Comparison of ENCODE assay signal across 9 cellular contexts in the genomic region with DNA sequence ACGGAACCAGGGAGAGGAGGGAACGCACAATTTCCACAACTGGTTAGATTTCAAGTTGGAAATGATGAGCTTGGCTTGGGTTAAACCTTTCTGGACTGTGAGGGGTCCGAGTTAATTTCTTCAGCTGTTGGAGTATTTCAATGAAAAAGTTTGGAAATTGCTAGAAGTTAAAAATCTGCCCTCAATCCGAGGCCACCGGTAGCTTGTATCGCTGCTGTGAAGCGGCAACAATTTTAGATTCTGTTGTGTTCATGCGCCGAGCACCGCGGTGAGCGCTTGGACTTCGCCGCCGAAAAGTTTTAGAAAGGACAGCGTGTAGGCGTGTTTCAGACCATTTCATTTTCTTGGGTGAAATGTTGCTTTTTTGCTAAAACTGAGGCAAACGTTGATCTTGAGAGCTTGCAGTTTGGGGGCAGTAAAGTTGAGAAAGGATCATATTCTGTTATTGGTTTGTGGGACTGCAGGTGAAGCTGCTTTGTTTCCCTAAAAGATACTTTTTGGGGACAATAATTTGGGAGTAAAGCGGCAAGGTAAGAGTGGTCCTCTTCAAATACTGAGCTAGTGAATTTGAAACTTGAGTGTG. TPM values are rescaled to one million over a fixed set of nuclear protein-coding genes. Genes with fewer than 3 reads are reported as not detected.
DNase-seq lines count a peak whose midpoint lies in the region; ATAC-seq, FAIRE-seq and TF ChIP-seq lines count a peak whose summit lies in the region.
"Had no signal": no experiment of that assay in that cellular context is flagged by ENCODE, and none has a peak within 500 bp of the region (broad histone marks: within the 10 kb centered on the region; RNA-seq: fewer than 3 reads in every experiment).

No MANE protein-coding gene starts in this region.

- H3K36me3 ChIP-seq in GM23338 (ENCODE audit: insufficient read depth): no peaks in the 10 kb centered on the region
- no peaks in the 10 kb centered on the region for H3K36me3 ChIP-seq in PC-3 (ENCODE audit: low read depth, low read length)
- no peaks in the 10 kb centered on the region for H3K36me3 ChIP-seq in bronchial epithelial cell (ENCODE audit: control insufficient read depth, insufficient read depth, low read length)
- H3K36me3 ChIP-seq in spleen: peaks cover 0 to 18% (median 8%) of the 10 kb centered on the region in 6 donors

- TF ChIP-seq CTCF in GM23338 (conservative IDR thresholded peaks at IDR 0.05; ENCODE audit: low read depth in 2 of 2) (no peak), PC-3 (conservative IDR thresholded peaks at IDR 0.05; ENCODE audit: low read depth, low read length) (no peak), bronchial epithelial cell (IDR thresholded peaks at IDR 0.05; ENCODE audit: insufficient read depth, low read length, severe bottlenecking) (no peak), spleen (IDR thresholded peaks at IDR 0.05 in 8 of 11, conservative IDR thresholded peaks at IDR 0.05 in 3 of 11) (no peak)

- POLR2A ChIA-PET in PC-3 (lab: Charles Lee; ENCODE audit: unreplicated experiment): interaction anchor here (0.6 kb wide), 1 partner anchor 56 kb away, joined by 4 read pairs; no protein-coding TSS in a partner anchor

- TSS peak; percentile 65 for BruUV-seq in PC-3 (replicated peaks; lab: Mats Ljungman, UMichigan)

- no peak for FAIRE-seq in bronchial epithelial cell (lab: Jason Lieb, UNC)

- H3K9me3 ChIP-seq in PC-3 (ENCODE audit: low read length): no peaks in the 10 kb centered on the region
- H3K9me3 ChIP-seq in spleen: no peaks in the 10 kb centered on the region

- peak overlapping the region; percentile 94 for H3K9ac ChIP-seq in PC-3 (ENCODE audit: low read length)

- H3K9me3 Mint-ChIP-seq in GM23338: no peaks in the 10 kb centered on the region

- no peaks in the 10 kb centered on the region; the same call in 2 of the 3 replicates for H3K36me3 Mint-ChIP-seq in GM23338 (ENCODE audit: low read depth)

- H4K20me1 ChIP-seq in GM23338 (replicated peaks; ENCODE audit: insufficient read depth) (peaks cover 31% of the 10 kb centered on the region), PC-3 (ENCODE audit: low read length) (peaks cover 34% of the 10 kb centered on the region)

- H3K79me2 ChIP-seq in GM23338 (replicated peaks; ENCODE audit: insufficient read depth) (peaks cover 53% of the 10 kb centered on the region), PC-3 (ENCODE audit: low read length) (peaks cover 56% of the 10 kb centered on the region)

- H3K27ac ChIP-seq in GM23338 (ENCODE audit: low read depth) (peak overlapping the region; percentile 27; the same call in 1 of the 2 replicates), PC-3 (ENCODE audit: low read length) (peak overlapping the region; percentile 83), spleen (peak overlapping the region; percentile 96 to 100 (median 100))

- WGBS in spleen, 5 donors: 0 to 1% (median 1%) methylated on average over 19 of the region's 19 CpGs

- peaks cover 4% of the 10 kb centered on the region; the same call in 2 of the 3 replicates for H3K4me1 Mint-ChIP-seq in GM23338

- peak overlapping the region; percentile 92 for H2AFZ ChIP-seq in GM23338
- H2AFZ ChIP-seq in PC-3 (ENCODE audit: low read length): peak overlapping the region; percentile 56

- H3K27ac Mint-ChIP-seq in GM23338: peak overlapping the region; percentile 57; the same call in 1 of the 2 replicates

- H3K4me3 Mint-ChIP-seq in GM23338: peak overlapping the region; percentile 81

- CTCF ChIA-PET in PC-3 (lab: Charles Lee): interaction anchor here (0.5 kb wide), 1 partner anchor 50 kb away, joined by 5 read pairs; no protein-coding TSS in a partner anchor

- peaks cover 7% of the 10 kb centered on the region for H3K27me3 Mint-ChIP-seq in GM23338 (ENCODE audit: insufficient read depth, low read depth, poor library complexity)

- H3K27me3 ChIP-seq in GM23338 (ENCODE audit: insufficient read depth) (no peaks in the 10 kb centered on the region), PC-3 (ENCODE audit: low read length) (no peaks in the 10 kb centered on the region), bronchial epithelial cell (ENCODE audit: control insufficient read depth, insufficient read depth, low read length) (no peaks in the 10 kb centered on the region), spleen (replicated peaks in 1 of 7) (no peaks in the 10 kb centered on the region)

- intact Hi-C loops in PC-3 (cut with micrococcal nuclease) (loop anchor here (10.0 kb wide), 1 partner anchor 271 kb away; the partner anchor contains the start of gene RFPL2), spleen (cut with DNase I; ENCODE audit: low total_unique reads) (no loop called here)

- H3K4me1 ChIP-seq in GM23338 (ENCODE audit: insufficient read depth): peaks cover 12% of the 10 kb centered on the region; the same call in 1 of the 2 replicates
- peaks cover 22% of the 10 kb centered on the region for H3K4me1 ChIP-seq in PC-3 (ENCODE audit: insufficient read depth, low read length)
- peaks cover 26 to 65% (median 59%) of the 10 kb centered on the region in 6 donors for H3K4me1 ChIP-seq in spleen

- no peak for TF ChIP-seq POLR2A in spleen (IDR thresholded peaks at IDR 0.05)

- DNase-seq in NCI-H1092 treated with DMSO at 0.1 percent for 48 hours (lab: John Stamatoyannopoulos, UW) (peak; percentile 57), NCI-H1092 (lab: John Stamatoyannopoulos, UW) (no peak), GM23338 (ENCODE audit: low spot score) (peak; percentile 39), PC-3 (peak; percentile 33), bronchial epithelial cell (ENCODE audit: low read depth) (peak; percentile 61), kidney glomerular epithelial cell (lab: John Stamatoyannopoulos, UW) (peak; percentile 68), spleen (peak; percentile 77), mesenteric fat pad (ENCODE audit: low spot score) (no peak)

- H3K9me2 ChIP-seq in GM23338 (ENCODE audit: insufficient read depth) (no peaks in the 10 kb centered on the region), PC-3 (replicated peaks; ENCODE audit: low read length) (no peaks in the 10 kb centered on the region)

- H3F3A ChIP-seq in GM23338 (replicated peaks; ENCODE audit: low read depth) (no peaks in the 10 kb centered on the region), PC-3 (ENCODE audit: low read length, unreplicated experiment) (no peaks in the 10 kb centered on the region)

- peak overlapping the region; percentile 65 for H3K4me3 ChIP-seq in GM23338
- peak overlapping the region; percentile 99 for H3K4me3 ChIP-seq in PC-3 (ENCODE audit: low read length)
- peak overlapping the region; percentile 90 for H3K4me3 ChIP-seq in bronchial epithelial cell (ENCODE audit: low read depth, low read length)
- peak overlapping the region; percentile 72 to 90 (median 83) for H3K4me3 ChIP-seq in spleen

- ATAC-seq in GM23338 (peak; percentile 7; the same call in 2 of the 3 replicates), PC-3 (peak; percentile 13; the same call in 1 of the 2 replicates)

- H3K4me2 ChIP-seq in GM23338 (peak overlapping the region; percentile 80), PC-3 (ENCODE audit: low read length) (peak overlapping the region; percentile 89)

TF ChIP-seq in GM23338, 12 proteins besides CTCF, POLR2A, EP300 and RAD21:
- TF ChIP-seq JUNB (IDR thresholded peaks at IDR 0.05; ENCODE audit: unreplicated experiment): no peak
- no peak for TF ChIP-seq EZH2 (IDR thresholded peaks at IDR 0.05; ENCODE audit: low read depth, unreplicated experiment)
- TF ChIP-seq ETS1 (IDR thresholded peaks at IDR 0.05): no peak
- TF ChIP-seq ZNF331 (CRISPR knock-in tag; IDR thresholded peaks at IDR 0.05; ENCODE audit: low read depth): no peak
TF ChIP-seq in GM23338: peak in this region for 0.

RNA-seq across cellular contexts. Expression of gene FBXO7, which starts 0.9 kb away (rescaled TPM):
- 62.7 and 68.5 TPM in 2 replicates for total RNA-seq in GM23338 (2014; rRNA removed; shearing (Covaris generic))
- polyA plus RNA-seq in GM23338 (2016; fragmentation: Nextera tagmentation; extraction: Ambion mirVana) (32.7 and 38.6 TPM in 2 replicates), spleen (10 to 100 TPM; 55.9 to 86.9 (median 61.8) TPM)
- total RNA-seq in PC-3 (2014; rRNA removed) (43.6 and 44.2 TPM in 2 replicates), bronchial epithelial cell (47.4 and 49.5 TPM in 2 replicates), spleen (100 to 1,000 TPM in 5 of 7 donors, 10 to 100 TPM in 2; 77.1 to 151 (median 115) TPM), mesenteric fat pad (73.3 TPM)

RNA-seq across cellular contexts. Expression of gene BPIFC, which starts 11.3 kb away (rescaled TPM):
- total RNA-seq in GM23338 (2014; rRNA removed; shearing (Covaris generic)): not detected in 2 replicates
- polyA plus RNA-seq in GM23338 (2016; fragmentation: Nextera tagmentation; extraction: Ambion mirVana): not detected in 2 replicates
- not detected in 2 replicates for total RNA-seq in PC-3 (2014; rRNA removed)
- total RNA-seq in bronchial epithelial cell: 0.64 TPM in 1 of 2 replicates, not detected in the other
- not detected for total RNA-seq in spleen
- not detected for polyA plus RNA-seq in spleen
- not detected for total RNA-seq in mesenteric fat pad
- polyA plus RNA-seq: adipose tissue had no signal

Comparison
In these comparisons a context has a peak if more than half of its experiments do, and no peak if none do; other contexts are left out.
1. DNase-seq: peak in NCI-H1092 treated with DMSO at 0.1 percent for 48 hours (single experiment), GM23338 (single experiment), PC-3 (single experiment), bronchial epithelial cell (single experiment), kidney glomerular epithelial cell (single experiment) and spleen (single experiment); none in NCI-H1092 (single experiment) and mesenteric fat pad (single experiment).
2. H3K27ac ChIP-seq: peak in every context shown above with its lines; median percentile 100 in spleen; 83 in PC-3; 27 in GM23338.
3. Peak in every context shown above with its lines, with median percentiles within 50 percentile points of each other: H3K4me3 ChIP-seq.